Comparison of ENCODE assay signal across 6 cellular contexts in the genomic region with DNA sequence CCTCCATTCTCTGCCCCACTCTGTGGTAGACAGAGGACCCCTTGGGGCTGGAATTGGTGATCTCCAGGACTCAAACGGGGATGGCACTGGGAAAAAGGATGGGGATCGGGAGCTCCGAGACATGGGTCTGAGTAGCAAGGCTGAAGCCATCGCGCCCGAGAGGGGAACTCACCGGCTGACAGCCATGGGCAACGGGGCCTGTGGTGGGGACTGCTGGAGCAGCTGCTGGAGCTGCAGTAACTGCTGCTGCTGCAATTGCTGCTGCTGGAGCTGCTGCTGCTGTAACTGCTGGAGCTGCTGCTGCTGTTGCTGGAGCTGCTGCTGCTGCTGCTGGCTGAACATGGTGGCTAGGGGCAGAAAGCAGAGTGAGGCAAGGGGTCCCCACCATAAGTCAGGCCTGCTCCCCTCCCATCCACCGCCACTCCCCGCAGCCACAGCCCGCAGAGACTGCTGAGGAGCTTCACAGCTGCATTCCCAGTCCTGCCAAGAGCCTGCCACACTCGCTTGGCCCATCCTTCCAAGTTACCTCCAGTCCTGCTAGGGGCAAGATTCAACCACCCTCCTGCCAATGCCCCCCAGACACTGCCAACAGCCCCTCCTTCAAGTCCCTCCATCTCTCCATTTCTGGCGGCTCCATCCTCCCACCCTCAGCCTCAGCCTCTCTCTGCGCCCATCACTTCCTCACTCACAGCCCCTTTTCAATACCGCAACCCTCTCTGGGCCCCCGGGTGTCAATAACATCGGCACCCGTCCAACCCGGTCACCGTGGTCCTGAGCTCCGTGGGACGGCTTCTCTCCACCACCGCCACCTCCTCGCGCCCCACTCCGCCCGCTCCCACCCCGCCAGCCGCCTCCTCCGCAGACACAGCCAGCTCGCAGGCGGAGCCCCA. TPM values are rescaled to one million over a fixed set of nuclear protein-coding genes. Genes with fewer than 3 reads are reported as not detected.
A peak's percentile ranks its signal among the peaks of the same experiment; 100 is the strongest.
DNase-seq lines count a peak whose midpoint lies in the region; ATAC-seq lines count a peak whose summit lies in the region.

No MANE protein-coding gene starts in this region.

- ATAC-seq in Right ventricle myocardium inferior: peak; percentile 9
- peak; percentile 31 for ATAC-seq in memory B cell (ENCODE audit: low read depth)
- ATAC-seq in HG03378 (IDR thresholded peaks at IDR 0.05; ENCODE audit: unreplicated experiment): no peak

- H3K36me3 Mint-ChIP-seq in activated T-helper 2 cell treated with anti-CD3 and anti-CD28 coated beads, Interferon-gamma antibody, Interleukin-2, Interleukin-4, amounts not matched to agents 10 μg/mL and 5 μg/mL and 100 μg/mL, durations not matched to agents 14 hours and 24 hours and 36 hours (ENCODE audit: low read depth): peaks cover 32% of the 10 kb centered on the region
- H3K36me3 Mint-ChIP-seq in memory B cell: peaks cover 13% of the 10 kb centered on the region

- peak; percentile 60 for DNase-seq in Right ventricle myocardium inferior (ENCODE audit: missing footprints)
- no peak for DNase-seq in cardiac septum (ENCODE audit: low spot score)
- no peak for DNase-seq in activated T-helper 2 cell treated with anti-CD3 and anti-CD28 coated beads, Interferon-gamma antibody, Interleukin-2, Interleukin-4, amounts not matched to agents 10 μg/mL and 5 μg/mL and 100 μg/mL, durations not matched to agents 14 hours and 24 hours and 36 hours (ENCODE audit: low spot score)
- DNase-seq in memory B cell (ENCODE audit: low spot score in 2 of 2): no peak
- DNase-seq in NCI-H2171 treated with DMSO at 0.1 percent for 48 hours (lab: John Stamatoyannopoulos, UW): no peak

- intact Hi-C loops in Right ventricle myocardium inferior (cut with DNase I): no loop called here
- intact Hi-C loops in cardiac septum (cut with DNase I): loop anchor here (5.0 to 10.0 kb wide), 2 partner anchors 84 to 152 kb away; a partner anchor contains a TSS
- intact Hi-C loops in activated T-helper 2 cell treated with anti-CD3 and anti-CD28 coated beads, Interferon-gamma antibody, Interleukin-2, Interleukin-4, amounts not matched to agents 10 μg/mL and 5 μg/mL and 100 μg/mL, durations not matched to agents 14 hours and 24 hours and 36 hours (cut with micrococcal nuclease): loop anchor here (5.0 kb wide), 2 partner anchors 87 to 152 kb away; a partner anchor contains a TSS

- H3K4me1 Mint-ChIP-seq in activated T-helper 2 cell treated with anti-CD3 and anti-CD28 coated beads, Interferon-gamma antibody, Interleukin-2, Interleukin-4, amounts not matched to agents 10 μg/mL and 5 μg/mL and 100 μg/mL, durations not matched to agents 14 hours and 24 hours and 36 hours (ENCODE audit: low read depth): peaks cover 38% of the 10 kb centered on the region
- peaks cover 23% of the 10 kb centered on the region for H3K4me1 Mint-ChIP-seq in memory B cell

- H3K27me3 Mint-ChIP-seq in activated T-helper 2 cell treated with anti-CD3 and anti-CD28 coated beads, Interferon-gamma antibody, Interleukin-2, Interleukin-4, amounts not matched to agents 10 μg/mL and 5 μg/mL and 100 μg/mL, durations not matched to agents 14 hours and 24 hours and 36 hours (ENCODE audit: low read depth): no peaks in the 10 kb centered on the region
- H3K27me3 Mint-ChIP-seq in memory B cell: no peaks in the 10 kb centered on the region

- H3K9me3 Mint-ChIP-seq in activated T-helper 2 cell treated with anti-CD3 and anti-CD28 coated beads, Interferon-gamma antibody, Interleukin-2, Interleukin-4, amounts not matched to agents 10 μg/mL and 5 μg/mL and 100 μg/mL, durations not matched to agents 14 hours and 24 hours and 36 hours: no peaks in the 10 kb centered on the region
- H3K9me3 Mint-ChIP-seq in memory B cell: no peaks in the 10 kb centered on the region

- H3K27ac Mint-ChIP-seq in activated T-helper 2 cell treated with anti-CD3 and anti-CD28 coated beads, Interferon-gamma antibody, Interleukin-2, Interleukin-4, amounts not matched to agents 10 μg/mL and 5 μg/mL and 100 μg/mL, durations not matched to agents 14 hours and 24 hours and 36 hours: peak overlapping the region; percentile 83
- peak overlapping the region; percentile 94 for H3K27ac Mint-ChIP-seq in memory B cell

- peak overlapping the region; percentile 94 for H3K4me3 Mint-ChIP-seq in activated T-helper 2 cell treated with anti-CD3 and anti-CD28 coated beads, Interferon-gamma antibody, Interleukin-2, Interleukin-4, amounts not matched to agents 10 μg/mL and 5 μg/mL and 100 μg/mL, durations not matched to agents 14 hours and 24 hours and 36 hours (ENCODE audit: low read depth)
- H3K4me3 Mint-ChIP-seq in memory B cell: peak overlapping the region; percentile 95

RNA-seq across cellular contexts. Expression of a gene that starts 0.6 kb away (rescaled TPM):
- 69.3 TPM for total RNA-seq in Right ventricle myocardium inferior
- total RNA-seq in cardiac septum: 86.1 TPM
- 150 TPM in 2 replicates for total RNA-seq in activated T-helper 2 cell treated with anti-CD3 and anti-CD28 coated beads, Interferon-gamma antibody, Interleukin-2, Interleukin-4, amounts not matched to agents 10 μg/mL and 5 μg/mL and 100 μg/mL, durations not matched to agents 14 hours and 24 hours and 36 hours

RNA-seq across cellular contexts. Expression of a gene that starts 12.4 kb away (rescaled TPM):
- total RNA-seq in Right ventricle myocardium inferior (6.1 TPM), cardiac septum (7.3 TPM)
- 0.90 and 2.4 TPM in 2 replicates for total RNA-seq in activated T-helper 2 cell treated with anti-CD3 and anti-CD28 coated beads, Interferon-gamma antibody, Interleukin-2, Interleukin-4, amounts not matched to agents 10 μg/mL and 5 μg/mL and 100 μg/mL, durations not matched to agents 14 hours and 24 hours and 36 hours

RNA-seq across cellular contexts. Expression of a gene that starts 30.7 kb away (rescaled TPM):
- total RNA-seq in Right ventricle myocardium inferior: 36.1 TPM
- 65.7 TPM for total RNA-seq in cardiac septum
- total RNA-seq in activated T-helper 2 cell treated with anti-CD3 and anti-CD28 coated beads, Interferon-gamma antibody, Interleukin-2, Interleukin-4, amounts not matched to agents 10 μg/mL and 5 μg/mL and 100 μg/mL, durations not matched to agents 14 hours and 24 hours and 36 hours: 93.8 and 103 TPM in 2 replicates

RNA-seq across cellular contexts. Expression of a gene that starts 41.5 kb away (rescaled TPM):
- total RNA-seq in Right ventricle myocardium inferior (not detected), cardiac septum (2.0 TPM)
- total RNA-seq in activated T-helper 2 cell treated with anti-CD3 and anti-CD28 coated beads, Interferon-gamma antibody, Interleukin-2, Interleukin-4, amounts not matched to agents 10 μg/mL and 5 μg/mL and 100 μg/mL, durations not matched to agents 14 hours and 24 hours and 36 hours: not detected in 2 replicates
